Comparison of ENCODE assay signal across 8 cellular contexts in the genomic region with DNA sequence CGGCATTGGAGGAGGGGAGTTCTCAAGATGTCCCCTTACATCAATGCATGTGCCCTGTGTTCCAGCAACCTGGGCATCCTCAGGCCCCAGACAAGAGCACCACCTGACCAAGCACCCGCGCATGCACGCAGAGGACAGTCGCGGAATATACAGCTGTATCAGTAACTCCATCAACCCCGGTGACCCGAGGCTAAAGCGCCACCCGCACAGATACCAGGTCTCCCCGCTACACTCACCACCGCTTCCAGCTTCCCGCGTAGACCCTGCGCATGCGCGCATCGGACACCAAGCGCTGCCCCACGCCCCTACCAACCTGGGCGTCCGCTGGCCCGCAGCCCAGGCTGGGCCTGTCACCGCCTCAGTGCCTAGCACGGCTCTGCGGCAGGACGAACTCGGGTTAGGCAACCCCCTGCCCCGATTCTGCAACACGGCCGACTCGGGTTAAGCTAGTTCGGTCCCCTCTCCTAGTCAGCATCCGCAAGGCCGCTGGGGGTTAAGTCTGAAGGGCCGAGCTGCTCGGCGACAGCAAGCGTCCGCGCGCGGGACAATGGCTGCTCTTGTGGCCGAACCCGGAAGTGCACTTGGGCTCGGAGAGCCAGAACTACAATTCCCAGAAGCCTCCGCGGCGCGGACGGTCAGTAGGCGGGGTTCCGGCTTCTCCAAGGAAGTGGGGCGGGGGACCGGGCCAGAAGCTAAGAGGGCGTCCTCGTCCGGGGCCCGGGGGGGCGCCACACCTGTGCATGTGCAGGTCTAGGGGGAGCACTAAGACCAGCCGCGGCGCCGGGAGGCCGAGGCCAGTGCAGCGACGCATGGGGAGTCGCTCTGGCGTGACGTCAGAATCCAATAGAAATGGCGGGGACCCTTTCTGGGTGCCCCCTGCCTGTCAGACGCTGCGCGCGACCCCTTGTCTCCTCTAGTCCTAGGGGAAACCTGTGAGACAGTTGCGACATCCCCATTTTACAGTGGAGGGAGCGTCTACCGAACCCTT. TPM values are rescaled to one million over a fixed set of nuclear protein-coding genes. Genes with fewer than 3 reads are reported as not detected.
DNase-seq lines count a peak whose midpoint lies in the region; ATAC-seq and TF ChIP-seq lines count a peak whose summit lies in the region.

Gene ZNF180 (minus strand): TSS at position 561 of the 988 bp plus-strand sequence. CDS start 3,188 bp downstream, outside the sequence.

- H3K27me3 Mint-ChIP-seq in type B pancreatic cell: peaks cover 20% of the 10 kb centered on the region

- TF ChIP-seq CTCF in GM12875 (IDR thresholded peaks at IDR 0.05; ENCODE audit: borderline replicate concordance, insufficient read depth, low read depth, low read length) (no peak), type B pancreatic cell (conservative IDR thresholded peaks at IDR 0.05) (peak; percentile 81)

- H3K9ac ChIP-seq in adipocyte (ENCODE audit: low read length): peak within 1 kb of the TSS; percentile 90

- H3K9me3 Mint-ChIP-seq in type B pancreatic cell: peaks cover 25% of the 10 kb centered on the region

- intact Hi-C loops in cardiac septum (cut with DNase I): loop anchor here (1.0 kb wide), 1 partner anchor 99 kb away; the partner anchor contains the start of gene ZNF285

- H3K4me3 ChIP-seq in GM12875 (ENCODE audit: low read depth, low read length): peak within 1 kb of the TSS; percentile 69
- H3K4me3 ChIP-seq in adipocyte (ENCODE audit: low read length): peak within 1 kb of the TSS; percentile 99

- DNase-seq in NCI-H1417 (lab: John Stamatoyannopoulos, UW) (peak; percentile 93 to 97 (median 97)), SW480 (ENCODE audit: low spot score) (peak; percentile 98), adipocyte (ENCODE audit: low read depth) (peak; percentile 97), cardiac septum (ENCODE audit: low spot score) (peak; percentile 97), pons (ENCODE audit: low spot score) (peak; percentile 96), type B pancreatic cell (ENCODE audit: extremely low spot score, unreplicated experiment) (peak; percentile 96)

- peaks cover 10% of the 10 kb centered on the region for H3K4me1 Mint-ChIP-seq in type B pancreatic cell (ENCODE audit: unreplicated experiment)

- peaks cover 9% of the 10 kb centered on the region for H3K4me1 ChIP-seq in adipocyte (ENCODE audit: control insufficient read depth, insufficient read depth, low read length)

- peak within 1 kb of the TSS; percentile 94 for H3K27ac Mint-ChIP-seq in type B pancreatic cell

- no peaks in the 10 kb centered on the region for H3K27me3 ChIP-seq in adipocyte (replicated peaks; ENCODE audit: control insufficient read depth, insufficient read depth, low read length)

- H3K36me3 ChIP-seq in adipocyte (ENCODE audit: control insufficient read depth, insufficient read depth, low read length, severe bottlenecking): peaks cover 17% of the 10 kb centered on the region

- peaks cover 41% of the 10 kb centered on the region for H3K36me3 Mint-ChIP-seq in type B pancreatic cell

- peak within 1 kb of the TSS; percentile 96 for H3K4me3 Mint-ChIP-seq in type B pancreatic cell

- ATAC-seq in HG02759 (IDR thresholded peaks at IDR 0.05; ENCODE audit: unreplicated experiment): peak; percentile 91

- H3K9me3 ChIP-seq in adipocyte (ENCODE audit: control insufficient read depth, low read length): peaks cover 18% of the 10 kb centered on the region

RNA-seq across cellular contexts. Expression of gene ZNF180, which starts in this region (rescaled TPM):
- total RNA-seq in cardiac septum (3.7 TPM), type B pancreatic cell (ENCODE audit: low replicate concordance) (11.3 and 12.4 TPM in 2 replicates)

Comparison
In these comparisons a context has a peak if more than half of its experiments do, and no peak if none do; other contexts are left out.
1. Peak in every context shown above with its lines: DNase-seq, ATAC-seq and H3K4me3 ChIP-seq.